In the genomic region with DNA sequence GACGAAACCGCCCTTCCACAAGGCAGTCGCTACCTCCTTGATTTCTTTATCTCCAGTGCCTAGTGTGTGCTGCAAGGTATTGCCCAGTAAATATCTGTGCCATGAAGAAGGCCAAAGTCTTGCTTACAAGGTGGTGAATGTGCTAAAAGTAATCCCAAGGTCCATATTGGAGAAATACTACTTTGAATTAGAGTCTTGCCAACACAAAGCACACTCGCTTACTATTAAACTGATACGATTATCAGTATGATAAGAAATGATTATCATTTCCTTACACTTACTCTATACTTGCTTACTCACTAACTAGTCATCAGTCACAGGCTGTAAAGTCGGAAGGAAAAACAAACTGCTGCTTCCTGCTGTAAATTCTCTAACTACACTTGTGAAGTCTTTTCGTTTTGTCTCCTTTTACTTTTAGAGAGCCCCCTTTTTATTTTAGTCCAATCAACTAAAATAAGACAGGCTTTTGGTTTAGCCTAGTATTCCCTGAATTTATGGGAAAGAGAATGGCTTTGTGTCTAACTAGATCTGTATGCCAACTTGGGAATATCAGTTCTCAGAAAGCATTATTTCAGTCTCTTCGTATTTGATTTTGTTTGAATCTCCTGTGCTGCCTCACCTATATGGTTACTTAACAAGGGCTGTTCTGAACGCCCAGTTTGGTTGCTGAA, we compare ENCODE assay signal across 19 cellular contexts.
DNase-seq lines count a peak whose midpoint lies in the region; ATAC-seq, FAIRE-seq and TF ChIP-seq lines count a peak whose summit lies in the region.
"Had no signal": no experiment of that assay in that cellular context is flagged by ENCODE, and none has a peak within 500 bp of the region (broad histone marks: within the 10 kb centered on the region; RNA-seq: fewer than 3 reads in every experiment).

No MANE protein-coding gene starts in this region.

- H3K4me1 ChIP-seq in Loucy (ENCODE audit: insufficient read depth, low read length, poor library complexity, severe bottlenecking) (peaks cover 53% of the 10 kb centered on the region), endothelial cell of umbilical vein (ENCODE audit: control insufficient read depth, extremely low read depth, insufficient read depth, low read length) (peaks cover 39% of the 10 kb centered on the region), mesodermal cell (ENCODE audit: control insufficient read depth, insufficient read depth, low read length, poor library complexity, severe bottlenecking) (peaks cover 32% of the 10 kb centered on the region)
- H3K4me1 ChIP-seq: left lung, pancreas, upper lobe of left lung had no signal

- H3K79me2 ChIP-seq in Loucy (ENCODE audit: insufficient read depth, low read length): no peaks in the 10 kb centered on the region
- no peaks in the 10 kb centered on the region for H3K79me2 ChIP-seq in endothelial cell of umbilical vein (ENCODE audit: control insufficient read depth, insufficient read depth, low read length)

- peak; percentile 81 for FAIRE-seq in endothelial cell of umbilical vein (lab: Jason Lieb, UNC)
- no peak for FAIRE-seq in urothelium cell line (lab: Jason Lieb, UNC)
- FAIRE-seq: pancreas had no signal

- TSS peak; percentile 80 for BruUV-seq in endothelial cell of umbilical vein (replicated peaks; lab: Mats Ljungman, UMichigan)

- intact Hi-C loops in endothelial cell of umbilical vein (cut with micrococcal nuclease): loop anchor here (1.0 to 2.0 kb wide), 5 partner anchors 47 to 107 kb away; a partner anchor contains a TSS
- intact Hi-C loops in left ventricle myocardium superior (cut with micrococcal nuclease): no loop called here

- 70 to 82% methylated on average over 2 to 4 of the region's 9 CpGs for WGBS in mesodermal cell (ENCODE audit: insufficient coverage in 2 of 2), 2 experiments

- H3K4me3 ChIP-seq in Loucy (ENCODE audit: low read length, poor library complexity, severe bottlenecking): peak overlapping the region; percentile 54
- H3K4me3 ChIP-seq in endothelial cell of umbilical vein (replicated peaks in 1 of 3; ENCODE audit: insufficient read depth in 1 of 3, low read depth in 1 of 3, low read length in 3 of 3): no peak overlapping the region
- H3K4me3 ChIP-seq in mesodermal cell (ENCODE audit: extremely low read depth, insufficient read depth, low read length, poor library complexity, severe bottlenecking): no peak overlapping the region
- H3K4me3 ChIP-seq: left lung, MG63, pancreas, upper lobe of left lung had no signal

- CTCF ChIA-PET in endothelial cell of umbilical vein (lab: Charles Lee): interaction anchor here (0.9 to 1.3 kb wide), 6 partner anchors 8 to 195 kb away, joined by 3 to 5 read pairs (median 3); no protein-coding TSS in a partner anchor

- no peaks in the 10 kb centered on the region for H3K9me2 ChIP-seq in Loucy (replicated peaks; ENCODE audit: low read depth, low read length)

- H3K36me3 ChIP-seq in Loucy (ENCODE audit: insufficient read depth, low read length) (no peaks in the 10 kb centered on the region), endothelial cell of umbilical vein (ENCODE audit: control insufficient read depth in 2 of 2, extremely low read depth in 1 of 2, insufficient read depth in 2 of 2, low read length in 2 of 2) (no peaks in the 10 kb centered on the region), mesodermal cell (ENCODE audit: control insufficient read depth, insufficient read depth, low read length) (no peaks in the 10 kb centered on the region)
- H3K36me3 ChIP-seq: left lung, MG63, pancreas, upper lobe of left lung had no signal

- no peaks in the 10 kb centered on the region for H3K9me3 ChIP-seq in Loucy (ENCODE audit: insufficient read depth, low read depth, low read length)
- no peaks in the 10 kb centered on the region for H3K9me3 ChIP-seq in endothelial cell of umbilical vein (replicated peaks; ENCODE audit: control insufficient read depth, insufficient read depth, low read length)
- H3K9me3 ChIP-seq in mesodermal cell (ENCODE audit: control insufficient read depth, low read length): no peaks in the 10 kb centered on the region
- H3K9me3 ChIP-seq: left lung, MG63, pancreas, upper lobe of left lung had no signal

- dilution Hi-C loops in endothelial cell of umbilical vein (cut with MboI; ENCODE audit: extremely low pct_ligation_motif_present, low sequenced_read_pairs): no loop called here

- in situ Hi-C loops in ACHN (cut with HindIII; ENCODE audit: low pct_ligation_motif_present, low pct_unique_long_range_greater_than_20kb, low sequenced_read_pairs): no loop called here

- H4K20me1 ChIP-seq in Loucy (ENCODE audit: insufficient read depth, low read length, poor library complexity, severe bottlenecking) (no peaks in the 10 kb centered on the region), endothelial cell of umbilical vein (replicated peaks; ENCODE audit: control insufficient read depth, extremely low read depth, insufficient read depth, low read length) (no peaks in the 10 kb centered on the region)

- H3K4me2 ChIP-seq in Loucy (ENCODE audit: low read depth, low read length, poor library complexity, severe bottlenecking) (peak overlapping the region; percentile 59), endothelial cell of umbilical vein (ENCODE audit: insufficient read depth, low read length) (peak overlapping the region; percentile 69)

- H3F3A ChIP-seq in Loucy (ENCODE audit: low read depth): no peaks in the 10 kb centered on the region

- TF ChIP-seq CTCF in Loucy (conservative IDR thresholded peaks at IDR 0.05; ENCODE audit: low read length) (no peak), endothelial cell of umbilical vein (IDR thresholded peaks at IDR 0.05; ENCODE audit: extremely low read depth in 1 of 2, insufficient read depth in 1 of 2, low read depth in 1 of 2, low read length in 2 of 2) (no peak)

- peak; percentile 44 for TF ChIP-seq POLR2A in endothelial cell of umbilical vein (IDR thresholded peaks at IDR 0.05; ENCODE audit: low read depth, low read length)

- POLR2A ChIA-PET in endothelial cell of umbilical vein (lab: Charles Lee): no interaction called here

- H3K9me1 ChIP-seq in endothelial cell of umbilical vein (replicated peaks; ENCODE audit: control insufficient read depth, extremely low read depth, insufficient read depth, low read length): no peaks in the 10 kb centered on the region

- H3K27ac ChIP-seq in endothelial cell of umbilical vein (ENCODE audit: insufficient read depth, low read depth, low read length): peak overlapping the region; percentile 97
- peak overlapping the region; percentile 58 for H3K27ac ChIP-seq in mesodermal cell (ENCODE audit: low read depth, low read length, severe bottlenecking)
- H3K27ac ChIP-seq: left lung, pancreas, upper lobe of left lung had no signal

- peak overlapping the region; percentile 50 for H2AFZ ChIP-seq in Loucy (ENCODE audit: low read length)
- H2AFZ ChIP-seq in endothelial cell of umbilical vein (ENCODE audit: low read depth, low read length): peak overlapping the region; percentile 45

- H3K27me3 ChIP-seq in Loucy (ENCODE audit: insufficient read depth, low read length, poor library complexity, severe bottlenecking): no peaks in the 10 kb centered on the region
- no peaks in the 10 kb centered on the region for H3K27me3 ChIP-seq in endothelial cell of umbilical vein (ENCODE audit: control insufficient read depth in 2 of 2, insufficient read depth in 2 of 2, low read length in 2 of 2)
- H3K27me3 ChIP-seq: left lung, MG63, pancreas, upper lobe of left lung had no signal

- DNase-seq in ACHN: peak; percentile 24
- DNase-seq in endothelial cell of umbilical vein (ENCODE audit: low read depth, low spot score): peak; percentile 78
- no peak for DNase-seq in NOMO-1 (lab: John Stamatoyannopoulos, UW; ENCODE audit: unreplicated experiment in 2 of 2)
- DNase-seq in urothelium cell line (ENCODE audit: low spot score): no peak
- no peak for DNase-seq in left ventricle myocardium superior
- DNase-seq: activated CD4-positive, alpha-beta T cell treated with anti-CD3 and anti-CD28 coated beads for 48 hours; CD8-positive, alpha-beta memory T cell; GOT3; hippocampal formation; left lung; MG63; NCI-H187 treated with DMSO at 0.1 percent for 48 hours; NCI-H446 treated with DMSO at 0.1 percent for 48 hours; pancreas; upper lobe of left lung had no signal

- ATAC-seq in HG03439 (IDR thresholded peaks at IDR 0.05; ENCODE audit: unreplicated experiment) (no peak), left ventricle myocardium superior (no peak)
- ATAC-seq: left lung; stimulated activated memory B cell treated with anti-CD40 and anti-IgM and Interleukin-4, amounts not matched to agents 10 μg/mL and 1 μg/mL and 100 μg/mL, for 72 hours had no signal

- H3K9ac ChIP-seq in Loucy (ENCODE audit: low read depth, low read length, poor library complexity, severe bottlenecking): peak overlapping the region; percentile 50
- H3K9ac ChIP-seq in endothelial cell of umbilical vein (replicated peaks; ENCODE audit: extremely low read depth, insufficient read depth, low read length): peak overlapping the region; percentile 66

TF ChIP-seq in endothelial cell of umbilical vein, 7 proteins besides CTCF, POLR2A, EP300 and RAD21:
- TF ChIP-seq FOS (IDR thresholded peaks at IDR 0.05; ENCODE audit: borderline replicate concordance, insufficient read depth, low read length) (peak; percentile 95), EZH2 (IDR thresholded peaks at IDR 0.05; ENCODE audit: borderline replicate concordance, low read depth, low read length, severe bottlenecking) (no peak), MYC (IDR thresholded peaks at IDR 0.05; ENCODE audit: low read depth, low read length) (no peak), POLR2AphosphoS5 (IDR thresholded peaks at IDR 0.05; ENCODE audit: insufficient read depth, low read depth, low read length) (peak; percentile 63), JUN (IDR thresholded peaks at IDR 0.05; ENCODE audit: borderline replicate concordance, insufficient read depth, insufficient read length, low read depth) (peak; percentile 96), GATA2 (IDR thresholded peaks at IDR 0.05; ENCODE audit: insufficient read depth, insufficient read length, low read depth, low read length) (peak; percentile 95)
- TF ChIP-seq, protein P1, sequence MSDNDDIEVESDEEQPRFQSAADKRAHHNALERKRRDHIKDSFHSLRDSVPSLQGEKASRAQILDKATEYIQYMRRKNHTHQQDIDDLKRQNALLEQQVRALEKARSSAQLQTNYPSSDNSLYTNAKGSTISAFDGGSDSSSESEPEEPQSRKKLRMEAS (IDR thresholded peaks at IDR 0.05; ENCODE audit: insufficient read depth, insufficient read length): no peak
TF ChIP-seq in endothelial cell of umbilical vein: peak in this region for 4.

Comparison
In these comparisons a context has a peak if more than half of its experiments do, and no peak if none do; other contexts are left out.
1. DNase-seq: peak in ACHN (single experiment) and endothelial cell of umbilical vein (single experiment); none in NOMO-1 (0 of 2), urothelium cell line (single experiment) and left ventricle myocardium superior (single experiment).